In the genomic region with DNA sequence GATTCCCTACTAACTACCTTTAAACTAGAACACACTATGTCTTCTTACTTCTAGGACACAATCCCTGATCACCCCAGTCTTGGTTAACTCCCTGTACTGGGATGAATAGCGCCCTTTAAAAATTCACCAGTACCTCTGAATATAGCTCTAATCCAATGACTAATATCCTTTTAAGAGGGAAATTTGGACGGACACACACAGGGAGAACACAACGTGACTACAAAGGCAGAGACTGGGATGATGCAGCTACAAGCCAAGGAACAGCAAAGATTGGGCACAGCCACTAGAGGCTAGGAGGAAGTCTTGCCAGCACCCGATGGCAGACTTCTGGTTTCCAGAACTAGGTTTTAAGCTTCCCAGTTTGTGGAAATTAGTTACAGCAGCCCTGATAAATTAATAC, we compare ENCODE assay signal across 24 cellular contexts.
DNase-seq lines count a peak whose midpoint lies in the region; ATAC-seq, FAIRE-seq and TF ChIP-seq lines count a peak whose summit lies in the region.
"Had no signal": no experiment of that assay in that cellular context is flagged by ENCODE, and none has a peak within 500 bp of the region (broad histone marks: within the 10 kb centered on the region; RNA-seq: fewer than 3 reads in every experiment).

No MANE protein-coding gene starts in this region.

- H3K36me3 ChIP-seq in Karpas-422 (ENCODE audit: insufficient read depth, low read length) (peaks cover 24% of the 10 kb centered on the region), GM12878 (ENCODE audit: control insufficient read depth in 2 of 2, insufficient read depth in 2 of 2, low read length in 1 of 2) (no peaks in the 10 kb centered on the region; a peak in 2 of 4 replicates), BE2C (peaks cover 25% of the 10 kb centered on the region)

- ATAC-seq in GM12878: no peak
- ATAC-seq: HepG2, Panc1, SK-N-SH treated with all-trans-retinoic acid at 6 μM for 48 hours had no signal

- POLR2A ChIA-PET in GM12878 (lab: Charles Lee): interaction anchor here (1.7 kb wide), 1 partner anchor 15 kb away, joined by 4 read pairs; no protein-coding TSS in a partner anchor

- no peak overlapping the region for H3K4me3 ChIP-seq in Karpas-422 (ENCODE audit: low read length)
- no peak overlapping the region for H3K4me3 ChIP-seq in GM12878
- H3K4me3 ChIP-seq in BE2C (ENCODE audit: low read depth, low read length): no peak overlapping the region
- H3K4me3 ChIP-seq: GM23248 had no signal

- H3K4me2 ChIP-seq in Karpas-422 (ENCODE audit: low read depth, low read length, poor library complexity, severe bottlenecking) (no peak overlapping the region), GM12878 (ENCODE audit: control insufficient read depth, insufficient read depth) (no peak overlapping the region)
- H3K4me2 ChIP-seq: KMS-11 had no signal

- peaks cover 52% of the 10 kb centered on the region for H3K4me1 ChIP-seq in Karpas-422 (ENCODE audit: low read length)
- no peaks in the 10 kb centered on the region; the same call in 1 of the 2 replicates for H3K4me1 ChIP-seq in GM12878 (ENCODE audit: control insufficient read depth, insufficient read depth, low read length)
- no peaks in the 10 kb centered on the region for H3K4me1 ChIP-seq in BE2C

- in situ Hi-C loops in GM12878 (cut with MboI): no loop called here

- no peak for TF ChIP-seq EP300 in GM12878 (IDR thresholded peaks at IDR 0.05; ENCODE audit: borderline replicate concordance in 1 of 2, control insufficient read depth in 1 of 2, low read depth in 2 of 2, low read length in 2 of 2)

- RAD21 ChIA-PET in GM12878 (lab: Charles Lee; ENCODE audit: unreplicated experiment): no interaction called here

- peak overlapping the region; percentile 12; the same call in 1 of the 2 replicates for H3K27ac ChIP-seq in Karpas-422 (ENCODE audit: low read length)
- H3K27ac ChIP-seq in GM12878 (ENCODE audit: control insufficient read depth, insufficient read depth): peak overlapping the region; percentile 34; the same call in 1 of the 2 replicates
- H3K27ac ChIP-seq: 22Rv1, GM23248, KMS-11 had no signal

- WGBS in GM12878 (ENCODE audit: insufficient coverage, insufficient replicate concordance, low lambda C conversion rate, missing lambda C conversion rate): 88% methylated on average over 4 of the region's 4 CpGs

- no peaks in the 10 kb centered on the region for H3K9me2 ChIP-seq in Karpas-422 (replicated peaks; ENCODE audit: insufficient read depth, low read length)

- no peak for TF ChIP-seq POLR2A in GM12878 (IDR thresholded peaks at IDR 0.05; ENCODE audit: low read depth, low read length)

- H4K20me1 ChIP-seq in Karpas-422 (ENCODE audit: insufficient read depth, low read depth, low read length): no peaks in the 10 kb centered on the region
- H4K20me1 ChIP-seq in GM12878 (ENCODE audit: control insufficient read depth, insufficient read depth): no peaks in the 10 kb centered on the region

- TF ChIP-seq RAD21 in GM12878 (IDR thresholded peaks at IDR 0.05; ENCODE audit: insufficient read depth, low read depth, low read length): no peak

- H3K27me3 ChIP-seq in Karpas-422 (ENCODE audit: low read length): no peaks in the 10 kb centered on the region
- no peaks in the 10 kb centered on the region for H3K27me3 ChIP-seq in GM12878 (replicated peaks in 1 of 2; ENCODE audit: control insufficient read depth in 2 of 2, insufficient read depth in 2 of 2, low read length in 1 of 2)
- no peaks in the 10 kb centered on the region for H3K27me3 ChIP-seq in BE2C

- DNase-seq in A172 (ENCODE audit: low spot score) (peak; percentile 46), Karpas-422 (no peak), GM12878 (ENCODE audit: low read depth, low spot score) (no peak), iris pigment epithelial cell (ENCODE audit: low read depth) (peak; percentile 36), T-helper 2 cell (no peak), BE2C (no peak), GOT3 (lab: John Stamatoyannopoulos, UW) (no peak), SHP77 (lab: John Stamatoyannopoulos, UW) (no peak)
- DNase-seq: C1 segment of cervical spinal cord, COR-L47, DMS79, GDM1, GM23248, NCI-H1417, NCI-H1930, NCI-H2171, NCI-H446 treated with DMSO at 0.1 percent for 48 hours, NCI-H774, Right ventricle myocardium superior had no signal

- SMC1A ChIA-PET in GM12878 (lab: Charles Lee; ENCODE audit: uncharacterized antibody, unreplicated experiment): interaction anchor here (1.2 to 1.3 kb wide), 2 partner anchors 22 to 143 kb away, joined by 3 to 4 read pairs; no protein-coding TSS in a partner anchor

- peaks cover 90% of the 10 kb centered on the region for H3K79me2 ChIP-seq in Karpas-422 (ENCODE audit: low read length)
- H3K79me2 ChIP-seq in GM12878 (ENCODE audit: control insufficient read depth, insufficient read depth, low read length): peaks cover 17% of the 10 kb centered on the region

- no peak overlapping the region for H3K9ac ChIP-seq in Karpas-422 (ENCODE audit: low read length)
- no peak overlapping the region for H3K9ac ChIP-seq in GM12878 (ENCODE audit: control insufficient read depth, insufficient read depth, low read length)
- H3K9ac ChIP-seq: GM23248, KMS-11 had no signal

- intact Hi-C loops in GM12878 (cut with micrococcal nuclease; ENCODE audit: unreplicated experiment): no loop called here

- CTCF ChIA-PET in GM12878 (lab: Yijun Ruan, JAX): interaction anchor here (0.9 to 2.5 kb wide), 2 partner anchors 22 to 104 kb away, joined by 3 to 9 read pairs; no protein-coding TSS in a partner anchor

- no peak for FAIRE-seq in GM12878 (lab: Jason Lieb, UNC)
- FAIRE-seq: HepG2 had no signal

- H2AFZ ChIP-seq in Karpas-422 (ENCODE audit: low read length) (no peak overlapping the region), GM12878 (ENCODE audit: control insufficient read depth, low read depth, low read length) (no peak overlapping the region)
- H2AFZ ChIP-seq: GM23248 had no signal

- TF ChIP-seq CTCF in GM12878 (IDR thresholded peaks at IDR 0.05 in 2 of 3, conservative IDR thresholded peaks at IDR 0.05 in 1 of 3; ENCODE audit: control insufficient read depth in 2 of 3, extremely low read depth in 1 of 3, insufficient read depth in 1 of 3, low read depth in 3 of 3, low read length in 3 of 3): no peak
- TF ChIP-seq CTCF in BE2C (IDR thresholded peaks at IDR 0.05; ENCODE audit: low read depth, low read length): no peak

- no TSS peak for BruUV-seq in GM12878 (replicated peaks; lab: Mats Ljungman, UMichigan)

- H3K9me3 ChIP-seq in Karpas-422 (ENCODE audit: low read length): no peaks in the 10 kb centered on the region
- no peaks in the 10 kb centered on the region for H3K9me3 ChIP-seq in GM12878 (replicated peaks; ENCODE audit: control insufficient read depth, insufficient read depth, low read length)
- H3K9me3 ChIP-seq in BE2C: no peaks in the 10 kb centered on the region

TF ChIP-seq in GM12878, 131 proteins besides CTCF, POLR2A, EP300 and RAD21:
- TF ChIP-seq, protein P1, sequence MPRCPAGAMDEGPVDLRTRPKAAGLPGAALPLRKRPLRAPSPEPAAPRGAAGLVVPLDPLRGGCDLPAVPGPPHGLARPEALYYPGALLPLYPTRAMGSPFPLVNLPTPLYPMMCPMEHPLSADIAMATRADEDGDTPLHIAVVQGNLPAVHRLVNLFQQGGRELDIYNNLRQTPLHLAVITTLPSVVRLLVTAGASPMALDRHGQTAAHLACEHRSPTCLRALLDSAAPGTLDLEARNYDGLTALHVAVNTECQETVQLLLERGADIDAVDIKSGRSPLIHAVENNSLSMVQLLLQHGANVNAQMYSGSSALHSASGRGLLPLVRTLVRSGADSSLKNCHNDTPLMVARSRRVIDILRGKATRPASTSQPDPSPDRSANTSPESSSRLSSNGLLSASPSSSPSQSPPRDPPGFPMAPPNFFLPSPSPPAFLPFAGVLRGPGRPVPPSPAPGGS (IDR thresholded peaks at IDR 0.05; ENCODE audit: borderline replicate concordance, insufficient read depth, low read depth, low read length, poor library complexity, severe bottlenecking): no peak
- no peak for TF ChIP-seq HDGF (IDR thresholded peaks at IDR 0.05)

Comparison
In these comparisons a context has a peak if more than half of its experiments do, and no peak if none do; other contexts are left out.
1. DNase-seq: peak in A172 (single experiment) and iris pigment epithelial cell (single experiment); none in Karpas-422 (single experiment), GM12878 (single experiment), T-helper 2 cell (0 of 5), BE2C (single experiment), GOT3 (single experiment) and SHP77 (0 of 2).